In the genomic region with DNA sequence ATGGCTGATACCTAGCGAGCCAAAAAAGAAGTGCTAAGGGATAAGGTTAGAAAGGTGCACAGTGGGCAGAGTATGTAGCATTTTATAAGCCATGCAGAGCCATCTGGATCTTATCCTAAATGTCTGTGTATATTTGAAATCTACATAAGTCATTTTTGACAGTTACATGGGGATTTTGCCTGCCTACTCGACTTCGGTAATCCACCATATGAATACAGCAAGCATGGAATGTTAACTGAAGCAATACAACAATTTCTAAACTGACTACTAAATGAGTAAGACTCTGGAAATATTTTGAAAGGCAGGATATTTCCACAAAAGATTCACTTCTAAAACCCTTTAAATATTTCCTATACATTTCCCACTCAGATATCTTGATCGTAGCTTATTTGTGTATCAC, we compare ENCODE assay signal across 32 cellular contexts.
"Had no signal": no experiment of that assay in that cellular context is flagged by ENCODE, and none has a peak within 500 bp of the region (broad histone marks: within the 10 kb centered on the region; RNA-seq: fewer than 3 reads in every experiment).

No MANE protein-coding gene starts in this region.

- DNase-seq: activated CD4-positive, alpha-beta memory T cell treated with anti-CD3 and anti-CD28 coated beads, Interleukin-2, amount 10 ng/mL, durations not matched to agents 7 days and 5 days; activated CD4-positive, alpha-beta T cell treated with anti-CD3 and anti-CD28 coated beads for 1 hour; activated CD4-positive, alpha-beta T cell treated with anti-CD3 and anti-CD28 coated beads for 4 hours; activated CD4-positive, alpha-beta T cell treated with anti-CD3 and anti-CD28 coated beads, Interleukin-2, amount 10 ng/mL, durations not matched to agents 7 days and 5 days; activated CD4-positive, alpha-beta T cell treated with anti-CD3 and anti-CD28 coated beads, Interleukin-2, amount 50 U/mL, for 4 hours; activated CD8-positive, alpha-beta memory T cell treated with anti-CD3 and anti-CD28 coated beads, Interleukin-2, amount 50 U/mL, for 48 hours; activated gamma-delta T cell; activated naive CD4-positive, alpha-beta T cell; activated naive CD4-positive, alpha-beta T cell treated with anti-CD3 and anti-CD28 coated beads, Interleukin-2, amount 10 ng/mL, durations not matched to agents 7 days and 5 days; activated naive CD8-positive, alpha-beta T cell treated with anti-CD3 and anti-CD28 coated beads, Interleukin-2, amount 10 ng/mL, durations not matched to agents 7 days and 5 days; activated T-cell treated with anti-CD3 and anti-CD28 coated beads for 4 hours; activated T-cell treated with anti-CD3 and anti-CD28 coated beads, Interleukin-2, amount 50 U/mL, for 24 hours; activated T-cell treated with anti-CD3 and anti-CD28 coated beads, Interleukin-2, amount 50 U/mL, for 72 hours; amygdala; aorta; body of pancreas; central memory CD4-positive, alpha-beta T cell; cerebellar nuclear complex; colonic mucosa; effector CD8-positive, alpha-beta T cell; foreskin keratinocyte; gastrocnemius medialis; glutamatergic neuron; heart left ventricle; T-helper 1 cell; T-helper 17 cell; T1000 had no signal

- H3K4me1 ChIP-seq: body of pancreas, colonic mucosa, foreskin keratinocyte, gastrocnemius medialis, heart left ventricle had no signal

- ATAC-seq: activated naive CD4-positive, alpha-beta T cell treated with anti-CD3 and anti-CD28 coated beads, Interleukin-2, amount 50 U/mL, for 72 hours; activated T-cell treated with anti-CD3 and anti-CD28 coated beads, Interleukin-2, amount 50 U/mL, for 72 hours; body of pancreas; foreskin keratinocyte; gastrocnemius medialis; heart left ventricle; T-helper 17 cell; WTC11 had no signal

- H3K36me3 ChIP-seq: colonic mucosa, gastrocnemius medialis, heart left ventricle had no signal

- FAIRE-seq: endothelial cell of umbilical vein had no signal

- H3K4me3 ChIP-seq: body of pancreas, colonic mucosa, gastrocnemius medialis, heart left ventricle had no signal

- H3K27me3 ChIP-seq: body of pancreas, colonic mucosa, foreskin keratinocyte, gastrocnemius medialis, heart left ventricle had no signal

- H3K9me3 ChIP-seq: body of pancreas, colonic mucosa, gastrocnemius medialis had no signal

- H3K27ac ChIP-seq: body of pancreas, colonic mucosa, epithelial cell of prostate, foreskin keratinocyte, gastrocnemius medialis, heart left ventricle, VCaP had no signal
